25 cellular contexts compared by ENCODE assay signal in genomic region chr13:39226359-39226758, GRCh38.
"Had no signal": no experiment of that assay in that cellular context is flagged by ENCODE, and none has a peak within 500 bp of the region (broad histone marks: within the 10 kb centered on the region; RNA-seq: fewer than 3 reads in every experiment).

No MANE protein-coding gene starts in this region.

- H3K9me3 ChIP-seq: Peyer's patch had no signal

- H3K27ac Mint-ChIP-seq: activated CD4-positive, alpha-beta memory T cell treated with anti-CD3 and anti-CD28 coated beads for 36 hours; activated CD4-positive, alpha-beta T cell treated with anti-CD3 and anti-CD28 coated beads, Interleukin-2, amount 10 ng/mL, durations not matched to agents 7 days and 5 days; activated naive CD4-positive, alpha-beta T cell treated with anti-CD3 and anti-CD28 coated beads for 36 hours; activated naive CD8-positive, alpha-beta T cell; activated T-helper 17 cell treated with anti-CD3 and anti-CD28 coated beads, Interleukin-2, amount 50 U/mL, for 72 hours had no signal

- H3K27ac ChIP-seq: brain microvascular endothelial cell, cardiac muscle cell, Peyer's patch, SK-N-MC, VCaP had no signal

- H3K4me3 ChIP-seq: cardiac muscle cell, Peyer's patch, SK-N-MC had no signal

- H3K4me3 Mint-ChIP-seq: activated CD4-positive, alpha-beta memory T cell treated with anti-CD3 and anti-CD28 coated beads for 36 hours; activated CD4-positive, alpha-beta T cell treated with anti-CD3 and anti-CD28 coated beads, Interleukin-2, amount 10 ng/mL, durations not matched to agents 7 days and 5 days; activated naive CD4-positive, alpha-beta T cell treated with anti-CD3 and anti-CD28 coated beads for 36 hours; activated naive CD8-positive, alpha-beta T cell; activated T-helper 17 cell treated with anti-CD3 and anti-CD28 coated beads, Interleukin-2, amount 50 U/mL, for 72 hours had no signal

- DNase-seq: activated CD4-positive, alpha-beta memory T cell treated with anti-CD3 and anti-CD28 coated beads for 36 hours; activated CD4-positive, alpha-beta T cell treated with anti-CD3 and anti-CD28 coated beads, Interleukin-2, amount 10 ng/mL, durations not matched to agents 7 days and 5 days; activated CD4-positive, CD25-positive, alpha-beta regulatory T cell; activated gamma-delta T cell; activated naive CD4-positive, alpha-beta T cell treated with anti-CD3 and anti-CD28 coated beads for 36 hours; activated T-cell treated with anti-CD3 and anti-CD28 coated beads for 4 hours; activated T-cell treated with anti-CD3 and anti-CD28 coated beads, Interleukin-2, amount 50 U/mL, for 48 hours; brain microvascular endothelial cell; IMR-90; KBM-7; NCI-H1092; NCI-H1417; NCI-H1930; NCI-H345; NCI-H510A; NCI-H526 treated with DMSO at 0.1 percent for 48 hours; NK-92 treated with Interleukin-12 subunit alpha and Interleukin-12 subunit beta, amount 100 ng/mL, for 24 hours; Peyer's patch; SIG-M5; T-helper 1 cell had no signal

- ATAC-seq: activated T-helper 17 cell treated with anti-CD3 and anti-CD28 coated beads, Interleukin-2, amount 50 U/mL, for 72 hours had no signal

- H3K4me1 ChIP-seq: Peyer's patch had no signal

- H3K4me1 Mint-ChIP-seq: activated CD4-positive, alpha-beta T cell treated with anti-CD3 and anti-CD28 coated beads, Interleukin-2, amount 10 ng/mL, durations not matched to agents 7 days and 5 days; activated T-helper 17 cell treated with anti-CD3 and anti-CD28 coated beads, Interleukin-2, amount 50 U/mL, for 72 hours had no signal

- H3K9me3 Mint-ChIP-seq: activated CD4-positive, alpha-beta T cell treated with anti-CD3 and anti-CD28 coated beads, Interleukin-2, amount 10 ng/mL, durations not matched to agents 7 days and 5 days; activated naive CD4-positive, alpha-beta T cell treated with anti-CD3 and anti-CD28 coated beads for 36 hours; activated T-helper 17 cell treated with anti-CD3 and anti-CD28 coated beads, Interleukin-2, amount 50 U/mL, for 72 hours had no signal

- H3K36me3 ChIP-seq: brain microvascular endothelial cell, cardiac muscle cell, Peyer's patch had no signal

- H3K27me3 ChIP-seq: brain microvascular endothelial cell, cardiac muscle cell, Peyer's patch had no signal

- H3K36me3 Mint-ChIP-seq: activated CD4-positive, alpha-beta memory T cell treated with anti-CD3 and anti-CD28 coated beads for 36 hours; activated naive CD8-positive, alpha-beta T cell had no signal
